1 cellular context compared by ENCODE assay signal in the genomic region with DNA sequence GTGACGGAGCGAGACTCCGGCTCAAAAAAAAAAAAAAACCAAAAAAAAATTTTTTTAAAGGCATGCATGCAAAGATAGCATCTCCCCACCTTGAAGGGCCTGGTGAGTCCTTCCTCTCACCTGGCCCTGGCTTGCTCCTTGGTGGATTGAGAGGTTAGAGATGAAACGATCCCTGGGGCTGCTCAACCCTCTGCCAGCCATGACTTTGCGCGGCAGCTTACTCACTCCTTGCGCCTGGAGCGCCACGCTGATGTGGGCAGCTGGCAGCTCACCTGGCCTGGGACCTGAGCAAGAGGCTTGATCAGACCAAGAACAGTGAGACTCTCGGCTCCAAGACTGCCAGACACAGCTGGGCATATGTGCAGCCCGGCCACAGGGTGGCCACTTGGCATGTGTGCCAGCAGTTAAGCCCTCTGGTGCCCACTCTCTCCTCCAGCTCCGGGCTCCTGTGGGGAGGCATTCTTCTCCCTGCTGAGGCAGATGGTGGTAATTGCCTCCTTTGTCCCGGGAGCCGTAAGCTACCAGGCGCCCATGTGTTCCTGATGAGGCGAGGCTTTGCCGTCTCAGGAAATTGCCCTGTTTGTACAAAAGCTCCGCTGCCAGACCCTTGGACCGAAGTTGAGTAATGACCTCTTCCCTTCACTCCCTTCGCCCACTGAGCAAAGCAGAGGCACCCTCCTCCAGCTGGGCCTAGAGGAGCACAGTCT.
TF ChIP-seq lines count a peak whose summit lies in the region.

No MANE protein-coding gene starts in this region.

TF ChIP-seq in HepG2, 621 proteins besides CTCF, POLR2A, EP300 and RAD21 (continued from another document and continues in another):
- peak; percentile 95 for TF ChIP-seq ZNF687 (CRISPR knock-in tag; IDR thresholded peaks at IDR 0.05)
- TF ChIP-seq, protein P1, sequence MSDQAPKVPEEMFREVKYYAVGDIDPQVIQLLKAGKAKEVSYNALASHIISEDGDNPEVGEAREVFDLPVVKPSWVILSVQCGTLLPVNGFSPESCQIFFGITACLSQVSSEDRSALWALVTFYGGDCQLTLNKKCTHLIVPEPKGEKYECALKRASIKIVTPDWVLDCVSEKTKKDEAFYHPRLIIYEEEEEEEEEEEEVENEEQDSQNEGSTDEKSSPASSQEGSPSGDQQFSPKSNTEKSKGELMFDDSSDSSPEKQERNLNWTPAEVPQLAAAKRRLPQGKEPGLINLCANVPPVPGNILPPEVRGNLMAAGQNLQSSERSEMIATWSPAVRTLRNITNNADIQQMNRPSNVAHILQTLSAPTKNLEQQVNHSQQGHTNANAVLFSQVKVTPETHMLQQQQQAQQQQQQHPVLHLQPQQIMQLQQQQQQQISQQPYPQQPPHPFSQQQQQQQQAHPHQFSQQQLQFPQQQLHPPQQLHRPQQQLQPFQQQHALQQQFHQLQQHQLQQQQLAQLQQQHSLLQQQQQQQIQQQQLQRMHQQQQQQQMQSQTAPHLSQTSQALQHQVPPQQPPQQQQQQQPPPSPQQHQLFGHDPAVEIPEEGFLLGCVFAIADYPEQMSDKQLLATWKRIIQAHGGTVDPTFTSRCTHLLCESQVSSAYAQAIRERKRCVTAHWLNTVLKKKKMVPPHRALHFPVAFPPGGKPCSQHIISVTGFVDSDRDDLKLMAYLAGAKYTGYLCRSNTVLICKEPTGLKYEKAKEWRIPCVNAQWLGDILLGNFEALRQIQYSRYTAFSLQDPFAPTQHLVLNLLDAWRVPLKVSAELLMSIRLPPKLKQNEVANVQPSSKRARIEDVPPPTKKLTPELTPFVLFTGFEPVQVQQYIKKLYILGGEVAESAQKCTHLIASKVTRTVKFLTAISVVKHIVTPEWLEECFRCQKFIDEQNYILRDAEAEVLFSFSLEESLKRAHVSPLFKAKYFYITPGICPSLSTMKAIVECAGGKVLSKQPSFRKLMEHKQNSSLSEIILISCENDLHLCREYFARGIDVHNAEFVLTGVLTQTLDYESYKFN (CRISPR knock-in tag; conservative IDR thresholded peaks at IDR 0.05), result peak; percentile 80
- TF ChIP-seq ZNF333 (CRISPR knock-in tag; IDR thresholded peaks at IDR 0.05; ENCODE audit: borderline replicate concordance), result no peak
- no peak for TF ChIP-seq PTBP1 (IDR thresholded peaks at IDR 0.05; ENCODE audit: low read depth, low read length, poor library complexity, severe bottlenecking)
- TF ChIP-seq MED8 (CRISPR knock-in tag; IDR thresholded peaks at IDR 0.05; ENCODE audit: insufficient replicate concordance), result no peak
- TF ChIP-seq ZFP82 (CRISPR knock-in tag; IDR thresholded peaks at IDR 0.05; ENCODE audit: borderline replicate concordance), result no peak
- TF ChIP-seq, protein P2, sequence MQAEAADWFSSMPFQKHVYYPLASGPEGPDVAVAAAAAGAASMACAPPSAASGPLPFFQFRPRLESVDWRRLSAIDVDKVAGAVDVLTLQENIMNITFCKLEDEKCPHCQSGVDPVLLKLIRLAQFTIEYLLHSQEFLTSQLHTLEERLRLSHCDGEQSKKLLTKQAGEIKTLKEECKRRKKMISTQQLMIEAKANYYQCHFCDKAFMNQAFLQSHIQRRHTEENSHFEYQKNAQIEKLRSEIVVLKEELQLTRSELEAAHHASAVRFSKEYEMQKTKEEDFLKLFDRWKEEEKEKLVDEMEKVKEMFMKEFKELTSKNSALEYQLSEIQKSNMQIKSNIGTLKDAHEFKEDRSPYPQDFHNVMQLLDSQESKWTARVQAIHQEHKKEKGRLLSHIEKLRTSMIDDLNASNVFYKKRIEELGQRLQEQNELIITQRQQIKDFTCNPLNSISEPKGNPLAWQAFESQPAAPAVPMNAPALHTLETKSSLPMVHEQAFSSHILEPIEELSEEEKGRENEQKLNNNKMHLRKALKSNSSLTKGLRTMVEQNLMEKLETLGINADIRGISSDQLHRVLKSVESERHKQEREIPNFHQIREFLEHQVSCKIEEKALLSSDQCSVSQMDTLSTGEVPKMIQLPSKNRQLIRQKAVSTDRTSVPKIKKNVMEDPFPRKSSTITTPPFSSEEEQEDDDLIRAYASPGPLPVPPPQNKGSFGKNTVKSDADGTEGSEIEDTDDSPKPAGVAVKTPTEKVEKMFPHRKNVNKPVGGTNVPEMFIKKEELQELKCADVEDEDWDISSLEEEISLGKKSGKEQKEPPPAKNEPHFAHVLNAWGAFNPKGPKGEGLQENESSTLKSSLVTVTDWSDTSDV (CRISPR knock-in tag; IDR thresholded peaks at IDR 0.05), result no peak
- TF ChIP-seq, protein P3, sequence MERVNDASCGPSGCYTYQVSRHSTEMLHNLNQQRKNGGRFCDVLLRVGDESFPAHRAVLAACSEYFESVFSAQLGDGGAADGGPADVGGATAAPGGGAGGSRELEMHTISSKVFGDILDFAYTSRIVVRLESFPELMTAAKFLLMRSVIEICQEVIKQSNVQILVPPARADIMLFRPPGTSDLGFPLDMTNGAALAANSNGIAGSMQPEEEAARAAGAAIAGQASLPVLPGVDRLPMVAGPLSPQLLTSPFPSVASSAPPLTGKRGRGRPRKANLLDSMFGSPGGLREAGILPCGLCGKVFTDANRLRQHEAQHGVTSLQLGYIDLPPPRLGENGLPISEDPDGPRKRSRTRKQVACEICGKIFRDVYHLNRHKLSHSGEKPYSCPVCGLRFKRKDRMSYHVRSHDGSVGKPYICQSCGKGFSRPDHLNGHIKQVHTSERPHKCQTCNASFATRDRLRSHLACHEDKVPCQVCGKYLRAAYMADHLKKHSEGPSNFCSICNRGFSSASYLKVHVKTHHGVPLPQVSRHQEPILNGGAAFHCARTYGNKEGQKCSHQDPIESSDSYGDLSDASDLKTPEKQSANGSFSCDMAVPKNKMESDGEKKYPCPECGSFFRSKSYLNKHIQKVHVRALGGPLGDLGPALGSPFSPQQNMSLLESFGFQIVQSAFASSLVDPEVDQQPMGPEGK (CRISPR knock-in tag; IDR thresholded peaks at IDR 0.05), result peak; percentile 36; the same call in 1 of the 2 replicates
- no peak; the same call in 1 of the 2 replicates for TF ChIP-seq ZHX1 (CRISPR knock-in tag; IDR thresholded peaks at IDR 0.05; ENCODE audit: low read depth)
- TF ChIP-seq ATRX (CRISPR knock-in tag; IDR thresholded peaks at IDR 0.05; ENCODE audit: borderline replicate concordance), result no peak
- no peak for TF ChIP-seq ZSCAN22 (CRISPR knock-in tag; IDR thresholded peaks at IDR 0.05)
- TF ChIP-seq ZNF317 (CRISPR knock-in tag; IDR thresholded peaks at IDR 0.05), result peak; percentile 28; the same call in 1 of the 2 replicates
- no peak for TF ChIP-seq ZNF260 (CRISPR knock-in tag; IDR thresholded peaks at IDR 0.05; ENCODE audit: borderline replicate concordance, low read depth)
- TF ChIP-seq NCOA2 (CRISPR knock-in tag; IDR thresholded peaks at IDR 0.05), result peak; percentile 61
- no peak for TF ChIP-seq ZBTB37 (CRISPR knock-in tag; IDR thresholded peaks at IDR 0.05)
- TF ChIP-seq NPAS2 (CRISPR knock-in tag; IDR thresholded peaks at IDR 0.05; ENCODE audit: borderline replicate concordance), result no peak
- no peak for TF ChIP-seq ZBTB3 (CRISPR knock-in tag; IDR thresholded peaks at IDR 0.05; ENCODE audit: borderline replicate concordance, low read depth)
- peak; percentile 32; the same call in 1 of the 2 replicates for TF ChIP-seq NR0B2 (CRISPR knock-in tag; IDR thresholded peaks at IDR 0.05)
- TF ChIP-seq ZNF672 (CRISPR knock-in tag; IDR thresholded peaks at IDR 0.05), result no peak
- TF ChIP-seq JUND (CRISPR knock-in tag; IDR thresholded peaks at IDR 0.05), result 0 out of 2 replicates have a peak, but pooled peaks have one; percentile 21
- TF ChIP-seq BCL6 (CRISPR knock-in tag; IDR thresholded peaks at IDR 0.05), result peak; percentile 29; the same call in 1 of the 2 replicates
- no peak for TF ChIP-seq HNRNPUL1 (IDR thresholded peaks at IDR 0.05; ENCODE audit: low read depth, low read length)
- TF ChIP-seq ZNF775 (CRISPR knock-in tag; IDR thresholded peaks at IDR 0.05; ENCODE audit: borderline replicate concordance), result no peak
- TF ChIP-seq NBN (conservative IDR thresholded peaks at IDR 0.05), result no peak
- TF ChIP-seq ZBTB39 (CRISPR knock-in tag; IDR thresholded peaks at IDR 0.05), result no peak
- TF ChIP-seq SALL1 (CRISPR knock-in tag; IDR thresholded peaks at IDR 0.05), result peak; percentile 78
- TF ChIP-seq SPEN (CRISPR knock-in tag; IDR thresholded peaks at IDR 0.05; ENCODE audit: low read depth), result peak; percentile 46; the same call in 1 of the 2 replicates
- TF ChIP-seq HCFC1 (IDR thresholded peaks at IDR 0.05; ENCODE audit: low read depth, low read length), result no peak
- TF ChIP-seq ZNF670 (CRISPR knock-in tag; IDR thresholded peaks at IDR 0.05; ENCODE audit: borderline replicate concordance), result no peak
- peak; percentile 70; the same call in 1 of the 2 replicates for TF ChIP-seq ZSCAN25 (CRISPR knock-in tag; IDR thresholded peaks at IDR 0.05)
- TF ChIP-seq THYN1 (CRISPR knock-in tag; IDR thresholded peaks at IDR 0.05; ENCODE audit: borderline replicate concordance, low read depth), result no peak
- TF ChIP-seq ZNF343 (CRISPR knock-in tag; IDR thresholded peaks at IDR 0.05), result no peak
